Comparison of ENCODE assay signal across 19 cellular contexts in the genomic region with DNA sequence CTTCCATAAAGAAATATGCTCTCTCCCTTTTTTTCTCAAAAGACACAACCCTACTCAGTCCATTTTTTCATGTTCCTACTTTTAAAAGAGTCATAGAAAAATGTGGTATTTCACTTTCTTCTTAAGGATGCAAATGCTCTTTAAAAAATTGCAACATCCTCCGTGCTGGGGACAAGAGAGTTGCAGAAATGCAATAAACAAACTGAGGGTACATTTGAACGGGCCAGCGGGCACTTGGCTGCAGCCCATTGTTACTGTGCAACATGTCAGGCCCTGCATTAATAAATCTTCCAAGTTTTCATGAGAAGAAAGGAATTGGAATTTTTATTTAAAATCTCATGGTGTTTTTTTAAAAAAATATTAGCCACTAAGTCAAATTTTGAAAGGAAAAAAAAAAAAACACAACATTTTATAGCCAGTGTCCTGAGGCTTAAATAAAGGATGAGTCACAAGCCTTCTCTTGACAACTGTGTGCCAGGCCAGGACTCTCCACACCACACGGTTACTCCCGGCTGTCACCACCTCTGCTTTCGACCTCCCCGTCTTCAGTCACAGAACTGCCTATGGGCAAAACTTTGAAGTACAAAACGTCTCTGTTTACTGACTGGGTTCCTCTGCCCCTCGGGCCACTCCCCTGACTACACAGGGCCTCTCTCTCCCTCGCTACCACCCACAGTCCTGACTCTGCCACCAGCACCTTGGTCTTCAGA. TPM values are rescaled to one million over a fixed set of nuclear protein-coding genes. Genes with fewer than 3 reads are reported as not detected.
A peak's percentile ranks its signal among the peaks of the same experiment; 100 is the strongest.
DNase-seq lines count a peak whose midpoint lies in the region; ATAC-seq, FAIRE-seq and TF ChIP-seq lines count a peak whose summit lies in the region.
"Had no signal": no experiment of that assay in that cellular context is flagged by ENCODE, and none has a peak within 500 bp of the region (broad histone marks: within the 10 kb centered on the region; RNA-seq: fewer than 3 reads in every experiment).

No MANE protein-coding gene starts in this region.

- H3K9me3 ChIP-seq in neural progenitor cell (ENCODE audit: low read depth): no peaks in the 10 kb centered on the region
- H3K9me3 ChIP-seq: lower lobe of right lung, uterus had no signal

- no peaks in the 10 kb centered on the region for H3K4me1 ChIP-seq in neural progenitor cell
- H3K4me1 ChIP-seq: lower lobe of right lung, uterus had no signal

- TF ChIP-seq CTCF in epithelial cell of esophagus (IDR thresholded peaks at IDR 0.05; ENCODE audit: insufficient read depth, low read depth, low read length, missing control alignments) (no peak), neural progenitor cell (IDR thresholded peaks at IDR 0.05) (no peak), GM13976 (IDR thresholded peaks at IDR 0.05; ENCODE audit: borderline replicate concordance, control extremely low read depth, extremely low read depth, insufficient read depth, missing control alignments) (no peak), omental fat pad (IDR thresholded peaks at IDR 0.05) (no peak)

- no peaks in the 10 kb centered on the region for H3K36me3 Mint-ChIP-seq in neural progenitor cell
- H3K36me3 Mint-ChIP-seq: T-cell had no signal

- no peaks in the 10 kb centered on the region for H3F3A ChIP-seq in neural progenitor cell (ENCODE audit: low read depth)

- H2AFZ ChIP-seq in neural progenitor cell (replicated peaks): peak overlapping the region; percentile 60

- in situ Hi-C loops in GM13976 (cut with MboI; ENCODE audit: low sequenced_read_pairs, unreplicated experiment): no loop called here

- H3K9me3 Mint-ChIP-seq in neural progenitor cell: no peaks in the 10 kb centered on the region
- H3K9me3 Mint-ChIP-seq: naive thymus-derived CD4-positive, alpha-beta T cell; T-cell had no signal

- H3K27ac Mint-ChIP-seq in neural progenitor cell: no peak overlapping the region
- H3K27ac Mint-ChIP-seq: naive thymus-derived CD4-positive, alpha-beta T cell; T-cell had no signal

- no peaks in the 10 kb centered on the region for H4K20me1 ChIP-seq in neural progenitor cell (ENCODE audit: low read depth)

- no peak overlapping the region for H3K4me3 Mint-ChIP-seq in neural progenitor cell
- H3K4me3 Mint-ChIP-seq: naive thymus-derived CD4-positive, alpha-beta T cell; T-cell had no signal

- H3K27me3 ChIP-seq in neural progenitor cell: no peaks in the 10 kb centered on the region
- H3K27me3 ChIP-seq: uterus had no signal

- DNase-seq in AG20443 (ENCODE audit: low spot score): peak; percentile 40
- DNase-seq in LHCN-M2 (ENCODE audit: low read depth): peak; percentile 43
- peak; percentile 35 for DNase-seq in epithelial cell of esophagus (ENCODE audit: low read depth)
- no peak for DNase-seq in neural progenitor cell (ENCODE audit: low spot score)
- DNase-seq in NK-92 (lab: John Stamatoyannopoulos, UW; ENCODE audit: unreplicated experiment): no peak
- no peak for DNase-seq in RCC 7860 (ENCODE audit: low spot score)
- no peak for DNase-seq in GM13976 (ENCODE audit: low spot score)
- DNase-seq in omental fat pad (ENCODE audit: low spot score): no peak
- DNase-seq: activated CD4-positive, CD25-positive, alpha-beta regulatory T cell; Calu3; cerebellar nuclear complex; lower lobe of right lung; naive thymus-derived CD4-positive, alpha-beta T cell; NCI-H1105 treated with DMSO at 0.1 percent for 48 hours; NCI-H2171; T-cell; uterus had no signal

- ATAC-seq in omental fat pad (ENCODE audit: low FRiP score): no peak
- ATAC-seq: lower lobe of right lung; naive thymus-derived CD4-positive, alpha-beta T cell; T-cell had no signal

- no peak overlapping the region for H3K4me2 ChIP-seq in neural progenitor cell

- no peak overlapping the region for H3K27ac ChIP-seq in neural progenitor cell
- H3K27ac ChIP-seq: lower lobe of right lung, RWPE1, uterus had no signal

- H3K9ac ChIP-seq in neural progenitor cell: no peak overlapping the region

- no peaks in the 10 kb centered on the region for H3K79me2 ChIP-seq in neural progenitor cell (ENCODE audit: low read depth)

- FAIRE-seq in RCC 7860 (lab: Jason Lieb, UNC): no peak
- FAIRE-seq: GM18507 had no signal

- H3K27me3 Mint-ChIP-seq in neural progenitor cell (ENCODE audit: insufficient read depth, low read depth): peaks cover 2% of the 10 kb centered on the region

- H3K4me3 ChIP-seq in epithelial cell of esophagus (ENCODE audit: low read length) (no peak overlapping the region), neural progenitor cell (no peak overlapping the region)
- H3K4me3 ChIP-seq: lower lobe of right lung, uterus had no signal

- no peaks in the 10 kb centered on the region for H3K36me3 ChIP-seq in neural progenitor cell
- H3K36me3 ChIP-seq: lower lobe of right lung, uterus had no signal

- peaks cover 4% of the 10 kb centered on the region for H3K4me1 Mint-ChIP-seq in neural progenitor cell
- H3K4me1 Mint-ChIP-seq: naive thymus-derived CD4-positive, alpha-beta T cell; T-cell had no signal

RNA-seq across cellular contexts. Expression of a gene that starts 57.5 kb away (rescaled TPM):
- total RNA-seq in LHCN-M2 (2014; rRNA removed) (90.2 and 96.8 TPM in 2 replicates), neural progenitor cell (ENCODE audit: low replicate concordance) (118 and 159 TPM in 2 replicates), omental fat pad (10 to 100 TPM; 67.1 to 98.0 (median 87.4) TPM)
- 55.0 TPM for polyA plus RNA-seq in LHCN-M2 (2012)

Comparison
In these comparisons a context has a peak if more than half of its experiments do, and no peak if none do; other contexts are left out.
1. DNase-seq: peak in AG20443 (single experiment), LHCN-M2 (single experiment) and epithelial cell of esophagus (single experiment); none in neural progenitor cell (single experiment), NK-92 (single experiment), RCC 7860 (single experiment), GM13976 (single experiment) and omental fat pad (single experiment).